22 cellular contexts compared by ENCODE assay signal in genomic region chrX:31329298-31329697, GRCh38.
"Had no signal": no experiment of that assay in that cellular context is flagged by ENCODE, and none has a peak within 500 bp of the region (broad histone marks: within the 10 kb centered on the region; RNA-seq: fewer than 3 reads in every experiment).

No MANE protein-coding gene starts in this region.

- DNase-seq: activated CD4-positive, alpha-beta memory T cell treated with anti-CD3 and anti-CD28 coated beads, Interleukin-2, amount 10 ng/mL, durations not matched to agents 7 days and 5 days; activated CD8-positive, alpha-beta memory T cell treated with anti-CD3 and anti-CD28 coated beads, Interleukin-2, amount 10 ng/mL, durations not matched to agents 7 days and 5 days; activated effector memory CD4-positive, alpha-beta T cell treated with Interleukin-2 at 50 U/mL for 16 hours; activated naive CD4-positive, alpha-beta T cell treated with anti-CD3 and anti-CD28 coated beads, Interleukin-2, amount 10 ng/mL, durations not matched to agents 7 days and 5 days; activated naive CD8-positive, alpha-beta T cell treated with anti-CD3 and anti-CD28 coated beads, Interleukin-2, amount 50 U/mL, for 24 hours; activated T-cell treated with anti-CD3 and anti-CD28 coated beads, Interleukin-2, amount 50 U/mL, for 1 hour; anterior cingulate cortex; central memory CD4-positive, alpha-beta T cell; foreskin melanocyte; glutamatergic neuron; hypothalamus; islet precursor cell; stimulated activated CD4-positive, alpha-beta T cell treated with anti-CD3 and anti-CD28 coated beads, Interleukin-4, amount 100 ng/mL, for 4 hours; testis had no signal

- H3K27ac Mint-ChIP-seq: activated CD4-positive, alpha-beta memory T cell treated with anti-CD3 and anti-CD28 coated beads, Interleukin-2, amount 10 ng/mL, durations not matched to agents 7 days and 5 days; activated CD8-positive, alpha-beta memory T cell treated with anti-CD3 and anti-CD28 coated beads, Interleukin-2, amount 10 ng/mL, durations not matched to agents 7 days and 5 days; activated naive CD4-positive, alpha-beta T cell treated with anti-CD3 and anti-CD28 coated beads, Interleukin-2, amount 10 ng/mL, durations not matched to agents 7 days and 5 days; activated naive CD8-positive, alpha-beta T cell treated with anti-CD3 and anti-CD28 coated beads, Interleukin-2, amount 50 U/mL, for 24 hours; brain; mesothelial cell of epicardium; nephron; stimulated activated memory B cell treated with anti-CD40 and anti-IgM and Interleukin-4, amounts not matched to agents 10 μg/mL and 1 μg/mL and 100 μg/mL, for 72 hours; type B pancreatic cell had no signal

- H3K4me1 ChIP-seq: testis had no signal

- FAIRE-seq: colon, TTC549 had no signal

- H3K27me3 Mint-ChIP-seq: activated CD4-positive, alpha-beta memory T cell treated with anti-CD3 and anti-CD28 coated beads, Interleukin-2, amount 10 ng/mL, durations not matched to agents 7 days and 5 days; activated CD8-positive, alpha-beta memory T cell treated with anti-CD3 and anti-CD28 coated beads, Interleukin-2, amount 10 ng/mL, durations not matched to agents 7 days and 5 days; activated naive CD4-positive, alpha-beta T cell treated with anti-CD3 and anti-CD28 coated beads, Interleukin-2, amount 10 ng/mL, durations not matched to agents 7 days and 5 days; activated naive CD8-positive, alpha-beta T cell treated with anti-CD3 and anti-CD28 coated beads, Interleukin-2, amount 50 U/mL, for 24 hours; stimulated activated memory B cell treated with anti-CD40 and anti-IgM and Interleukin-4, amounts not matched to agents 10 μg/mL and 1 μg/mL and 100 μg/mL, for 72 hours; type B pancreatic cell had no signal

- H3K36me3 Mint-ChIP-seq: activated CD8-positive, alpha-beta memory T cell treated with anti-CD3 and anti-CD28 coated beads, Interleukin-2, amount 10 ng/mL, durations not matched to agents 7 days and 5 days; activated naive CD4-positive, alpha-beta T cell treated with anti-CD3 and anti-CD28 coated beads, Interleukin-2, amount 10 ng/mL, durations not matched to agents 7 days and 5 days; brain; mesothelial cell of epicardium; stimulated activated memory B cell treated with anti-CD40 and anti-IgM and Interleukin-4, amounts not matched to agents 10 μg/mL and 1 μg/mL and 100 μg/mL, for 72 hours; type B pancreatic cell had no signal

- H3K9me3 ChIP-seq: testis had no signal

- ATAC-seq: activated CD8-positive, alpha-beta memory T cell treated with anti-CD3 and anti-CD28 coated beads, Interleukin-2, amount 10 ng/mL, durations not matched to agents 7 days and 5 days; activated naive CD8-positive, alpha-beta T cell treated with anti-CD3 and anti-CD28 coated beads, Interleukin-2, amount 50 U/mL, for 24 hours; sciatic nerve; stimulated activated memory B cell treated with anti-CD40 and anti-IgM and Interleukin-4, amounts not matched to agents 10 μg/mL and 1 μg/mL and 100 μg/mL, for 72 hours had no signal

- H3K9me3 Mint-ChIP-seq: activated CD4-positive, alpha-beta memory T cell treated with anti-CD3 and anti-CD28 coated beads, Interleukin-2, amount 10 ng/mL, durations not matched to agents 7 days and 5 days; activated naive CD4-positive, alpha-beta T cell treated with anti-CD3 and anti-CD28 coated beads, Interleukin-2, amount 10 ng/mL, durations not matched to agents 7 days and 5 days; activated naive CD8-positive, alpha-beta T cell treated with anti-CD3 and anti-CD28 coated beads, Interleukin-2, amount 50 U/mL, for 24 hours; stimulated activated memory B cell treated with anti-CD40 and anti-IgM and Interleukin-4, amounts not matched to agents 10 μg/mL and 1 μg/mL and 100 μg/mL, for 72 hours had no signal

- H3K27me3 ChIP-seq: testis had no signal

- H3K4me3 Mint-ChIP-seq: activated CD4-positive, alpha-beta memory T cell treated with anti-CD3 and anti-CD28 coated beads, Interleukin-2, amount 10 ng/mL, durations not matched to agents 7 days and 5 days; activated CD8-positive, alpha-beta memory T cell treated with anti-CD3 and anti-CD28 coated beads, Interleukin-2, amount 10 ng/mL, durations not matched to agents 7 days and 5 days; activated naive CD4-positive, alpha-beta T cell treated with anti-CD3 and anti-CD28 coated beads, Interleukin-2, amount 10 ng/mL, durations not matched to agents 7 days and 5 days; activated naive CD8-positive, alpha-beta T cell treated with anti-CD3 and anti-CD28 coated beads, Interleukin-2, amount 50 U/mL, for 24 hours; brain; mesothelial cell of epicardium; nephron; stimulated activated memory B cell treated with anti-CD40 and anti-IgM and Interleukin-4, amounts not matched to agents 10 μg/mL and 1 μg/mL and 100 μg/mL, for 72 hours; type B pancreatic cell had no signal

- H3K4me1 Mint-ChIP-seq: activated CD4-positive, alpha-beta memory T cell treated with anti-CD3 and anti-CD28 coated beads, Interleukin-2, amount 10 ng/mL, durations not matched to agents 7 days and 5 days; activated CD8-positive, alpha-beta memory T cell treated with anti-CD3 and anti-CD28 coated beads, Interleukin-2, amount 10 ng/mL, durations not matched to agents 7 days and 5 days; activated naive CD4-positive, alpha-beta T cell treated with anti-CD3 and anti-CD28 coated beads, Interleukin-2, amount 10 ng/mL, durations not matched to agents 7 days and 5 days; activated naive CD8-positive, alpha-beta T cell treated with anti-CD3 and anti-CD28 coated beads, Interleukin-2, amount 50 U/mL, for 24 hours; stimulated activated memory B cell treated with anti-CD40 and anti-IgM and Interleukin-4, amounts not matched to agents 10 μg/mL and 1 μg/mL and 100 μg/mL, for 72 hours had no signal

- H3K4me3 ChIP-seq: testis had no signal

- H3K27ac ChIP-seq: testis had no signal
